In the genomic region with DNA sequence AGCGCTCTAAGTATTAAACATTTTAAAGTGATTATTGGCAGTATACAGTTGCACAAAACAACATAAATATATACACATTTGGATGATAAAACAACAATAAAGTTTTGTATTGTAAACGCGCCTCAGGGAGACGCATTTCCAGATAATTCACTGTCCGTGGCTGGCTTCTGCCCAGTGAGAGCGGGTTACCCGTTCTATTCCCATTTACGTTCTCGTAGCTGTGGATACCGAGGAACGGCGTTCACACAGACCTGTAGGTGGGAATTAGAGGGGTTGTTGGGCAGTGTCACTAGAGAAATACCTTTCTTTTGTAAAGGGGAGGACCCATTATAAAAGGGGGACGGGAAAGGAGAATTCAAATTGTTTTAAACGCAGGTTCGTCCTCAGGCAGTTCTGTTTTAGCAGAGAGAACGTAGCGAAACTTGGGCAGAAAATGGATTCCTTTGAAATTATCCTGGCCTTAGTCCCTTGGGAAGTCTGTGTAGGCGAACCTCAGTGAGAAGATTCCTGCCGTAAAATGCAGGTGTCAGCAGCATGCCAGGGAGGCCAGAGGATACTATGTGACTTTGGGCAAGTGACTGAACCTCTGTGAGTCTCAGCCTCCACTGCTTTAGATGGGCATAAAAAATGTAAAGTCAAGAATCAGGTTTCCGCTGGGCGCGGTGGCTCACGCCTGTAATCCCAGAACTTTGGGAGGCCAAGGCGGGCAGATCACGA, we compare ENCODE assay signal across 7 cellular contexts. TPM values are rescaled to one million over a fixed set of nuclear protein-coding genes. Genes with fewer than 3 reads are reported as not detected.
A peak's percentile ranks its signal among the peaks of the same experiment; 100 is the strongest.
DNase-seq lines count a peak whose midpoint lies in the region; ATAC-seq, FAIRE-seq and TF ChIP-seq lines count a peak whose summit lies in the region.

No MANE protein-coding gene starts in this region.

- H3K27me3 ChIP-seq in WERI-Rb-1 (ENCODE audit: insufficient read depth, low read depth, severe bottlenecking) (no peaks in the 10 kb centered on the region), small intestine (ENCODE audit: control insufficient read depth in 2 of 2, insufficient read depth in 2 of 2, low read length in 2 of 2) (no peaks in the 10 kb centered on the region)

- H3K4me1 ChIP-seq in HEK293 (ENCODE audit: control insufficient read depth, insufficient read depth, low read length) (no peaks in the 10 kb centered on the region), small intestine (ENCODE audit: control insufficient read depth in 2 of 2, insufficient read depth in 1 of 2, low read depth in 1 of 2, low read length in 1 of 2) (peaks cover 3 to 5% of the 10 kb centered on the region in 2 donors)

- intact Hi-C loops in left ventricle myocardium superior (cut with micrococcal nuclease): no loop called here

- FAIRE-seq in small intestine (lab: Jason Lieb, UNC): no peak

- 24 to 28% (median 26%) methylated on average over 25 of the region's 25 CpGs for WGBS in small intestine, 3 donors

- TF ChIP-seq CTCF in HEK293 (tag by site-specific recombination; IDR thresholded peaks at IDR 0.05): no peak
- no peak for TF ChIP-seq CTCF in WERI-Rb-1 (IDR thresholded peaks at IDR 0.05; ENCODE audit: low read depth, low read length)

- ATAC-seq in left ventricle myocardium superior (no peak), HG03571 (IDR thresholded peaks at IDR 0.05; ENCODE audit: unreplicated experiment) (no peak), HG03108 (IDR thresholded peaks at IDR 0.05; ENCODE audit: unreplicated experiment) (no peak)

- H3K36me3 ChIP-seq in HEK293 (ENCODE audit: control insufficient read depth in 2 of 2, insufficient read depth in 1 of 2, low read length in 2 of 2): peaks cover 0 to 12% of the 10 kb centered on the region in 2 experiments; a peak in 2 of 3 replicates
- peaks cover 28% of the 10 kb centered on the region for H3K36me3 ChIP-seq in WERI-Rb-1
- no peaks in the 10 kb centered on the region for H3K36me3 ChIP-seq in small intestine (ENCODE audit: control insufficient read depth in 2 of 2, insufficient read depth in 2 of 2, low read length in 2 of 2)

- CTCF ChIA-PET in HEK293 (lab: Yijun Ruan, JAX): no interaction called here

- peak overlapping the region; percentile 90; the same call in 1 of the 2 replicates for H3K27ac ChIP-seq in HEK293 (ENCODE audit: extremely low read depth, low read depth, low read length)
- H3K27ac ChIP-seq in WERI-Rb-1: peak overlapping the region; percentile 91
- H3K27ac ChIP-seq in small intestine (ENCODE audit: low read depth in 1 of 2, low read length in 1 of 2): peak overlapping the region; percentile 92 to 98

- H3K9me3 ChIP-seq in HEK293 (ENCODE audit: control insufficient read depth, insufficient read depth, low read depth, low read length) (no peaks in the 10 kb centered on the region), WERI-Rb-1 (ENCODE audit: severe bottlenecking) (no peaks in the 10 kb centered on the region), small intestine (ENCODE audit: control insufficient read depth, low read depth) (no peaks in the 10 kb centered on the region)

- POLR2A ChIA-PET in HEK293 (lab: Yijun Ruan, JAX): no interaction called here

- H3K4me3 ChIP-seq in HEK293 (ENCODE audit: low read depth, low read length) (peak overlapping the region; percentile 72), WERI-Rb-1 (ENCODE audit: low read depth, low read length) (peak overlapping the region; percentile 86), small intestine (ENCODE audit: low read depth in 1 of 2, low read length in 2 of 2) (peak overlapping the region; percentile 65 to 99)

- DNase-seq in WERI-Rb-1 (no peak), left ventricle myocardium superior (peak; percentile 17), small intestine (no peak), NCI-H187 (lab: John Stamatoyannopoulos, UW) (no peak)

TF ChIP-seq in HEK293, 187 proteins besides CTCF, POLR2A, EP300 and RAD21:
- TF ChIP-seq PRDM1 (tag by site-specific recombination; IDR thresholded peaks at IDR 0.05) (no peak), ZNF292 (tag by site-specific recombination; IDR thresholded peaks at IDR 0.05; ENCODE audit: borderline replicate concordance, low read depth) (no peak), ZSCAN30 (tag by site-specific recombination; IDR thresholded peaks at IDR 0.05) (no peak), ZNF350 (tag by site-specific recombination; IDR thresholded peaks at IDR 0.05) (no peak), ZNF48 (tag by site-specific recombination; IDR thresholded peaks at IDR 0.05) (no peak), GLI4 (tag by site-specific recombination; IDR thresholded peaks at IDR 0.05) (no peak), ZNF266 (tag by site-specific recombination; IDR thresholded peaks at IDR 0.05; ENCODE audit: low read depth) (no peak), ZFP69B (tag by site-specific recombination; IDR thresholded peaks at IDR 0.05) (no peak)
- TF ChIP-seq, protein P1, sequence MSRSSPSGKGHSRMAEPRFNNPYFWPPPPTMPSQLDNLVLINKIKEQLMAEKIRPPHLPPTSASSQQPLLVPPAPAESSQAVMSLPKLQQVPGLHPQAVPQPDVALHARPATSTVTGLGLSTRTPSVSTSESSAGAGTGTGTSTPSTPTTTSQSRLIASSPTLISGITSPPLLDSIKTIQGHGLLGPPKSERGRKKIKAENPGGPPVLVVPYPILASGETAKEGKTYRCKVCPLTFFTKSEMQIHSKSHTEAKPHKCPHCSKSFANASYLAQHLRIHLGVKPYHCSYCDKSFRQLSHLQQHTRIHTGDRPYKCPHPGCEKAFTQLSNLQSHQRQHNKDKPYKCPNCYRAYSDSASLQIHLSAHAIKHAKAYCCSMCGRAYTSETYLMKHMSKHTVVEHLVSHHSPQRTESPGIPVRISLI (tag by site-specific recombination; IDR thresholded peaks at IDR 0.05): no peak
- TF ChIP-seq, protein P2, sequence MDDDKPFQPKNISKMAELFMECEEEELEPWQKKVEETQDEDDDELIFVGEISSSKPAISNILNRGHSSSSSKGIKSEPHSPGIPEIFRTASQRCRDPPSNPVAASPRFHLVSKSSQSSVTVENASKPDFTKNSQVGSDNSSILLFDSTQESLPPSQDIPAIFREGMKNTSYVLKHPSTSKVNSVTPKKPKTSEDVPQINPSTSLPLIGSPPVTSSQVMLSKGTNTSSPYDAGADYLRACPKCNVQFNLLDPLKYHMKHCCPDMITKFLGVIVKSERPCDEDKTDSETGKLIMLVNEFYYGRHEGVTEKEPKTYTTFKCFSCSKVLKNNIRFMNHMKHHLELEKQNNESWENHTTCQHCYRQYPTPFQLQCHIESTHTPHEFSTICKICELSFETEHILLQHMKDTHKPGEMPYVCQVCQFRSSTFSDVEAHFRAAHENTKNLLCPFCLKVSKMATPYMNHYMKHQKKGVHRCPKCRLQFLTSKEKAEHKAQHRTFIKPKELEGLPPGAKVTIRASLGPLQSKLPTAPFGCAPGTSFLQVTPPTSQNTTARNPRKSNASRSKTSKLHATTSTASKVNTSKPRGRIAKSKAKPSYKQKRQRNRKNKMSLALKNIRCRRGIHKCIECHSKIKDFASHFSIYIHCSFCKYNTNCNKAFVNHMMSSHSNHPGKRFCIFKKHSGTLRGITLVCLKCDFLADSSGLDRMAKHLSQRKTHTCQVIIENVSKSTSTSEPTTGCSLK (tag by site-specific recombination; IDR thresholded peaks at IDR 0.05): no peak
- TF ChIP-seq, protein P3, sequence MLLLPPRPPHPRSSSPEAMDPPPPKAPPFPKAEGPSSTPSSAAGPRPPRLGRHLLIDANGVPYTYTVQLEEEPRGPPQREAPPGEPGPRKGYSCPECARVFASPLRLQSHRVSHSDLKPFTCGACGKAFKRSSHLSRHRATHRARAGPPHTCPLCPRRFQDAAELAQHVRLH (tag by site-specific recombination; IDR thresholded peaks at IDR 0.05): no peak
- TF ChIP-seq, protein P4, sequence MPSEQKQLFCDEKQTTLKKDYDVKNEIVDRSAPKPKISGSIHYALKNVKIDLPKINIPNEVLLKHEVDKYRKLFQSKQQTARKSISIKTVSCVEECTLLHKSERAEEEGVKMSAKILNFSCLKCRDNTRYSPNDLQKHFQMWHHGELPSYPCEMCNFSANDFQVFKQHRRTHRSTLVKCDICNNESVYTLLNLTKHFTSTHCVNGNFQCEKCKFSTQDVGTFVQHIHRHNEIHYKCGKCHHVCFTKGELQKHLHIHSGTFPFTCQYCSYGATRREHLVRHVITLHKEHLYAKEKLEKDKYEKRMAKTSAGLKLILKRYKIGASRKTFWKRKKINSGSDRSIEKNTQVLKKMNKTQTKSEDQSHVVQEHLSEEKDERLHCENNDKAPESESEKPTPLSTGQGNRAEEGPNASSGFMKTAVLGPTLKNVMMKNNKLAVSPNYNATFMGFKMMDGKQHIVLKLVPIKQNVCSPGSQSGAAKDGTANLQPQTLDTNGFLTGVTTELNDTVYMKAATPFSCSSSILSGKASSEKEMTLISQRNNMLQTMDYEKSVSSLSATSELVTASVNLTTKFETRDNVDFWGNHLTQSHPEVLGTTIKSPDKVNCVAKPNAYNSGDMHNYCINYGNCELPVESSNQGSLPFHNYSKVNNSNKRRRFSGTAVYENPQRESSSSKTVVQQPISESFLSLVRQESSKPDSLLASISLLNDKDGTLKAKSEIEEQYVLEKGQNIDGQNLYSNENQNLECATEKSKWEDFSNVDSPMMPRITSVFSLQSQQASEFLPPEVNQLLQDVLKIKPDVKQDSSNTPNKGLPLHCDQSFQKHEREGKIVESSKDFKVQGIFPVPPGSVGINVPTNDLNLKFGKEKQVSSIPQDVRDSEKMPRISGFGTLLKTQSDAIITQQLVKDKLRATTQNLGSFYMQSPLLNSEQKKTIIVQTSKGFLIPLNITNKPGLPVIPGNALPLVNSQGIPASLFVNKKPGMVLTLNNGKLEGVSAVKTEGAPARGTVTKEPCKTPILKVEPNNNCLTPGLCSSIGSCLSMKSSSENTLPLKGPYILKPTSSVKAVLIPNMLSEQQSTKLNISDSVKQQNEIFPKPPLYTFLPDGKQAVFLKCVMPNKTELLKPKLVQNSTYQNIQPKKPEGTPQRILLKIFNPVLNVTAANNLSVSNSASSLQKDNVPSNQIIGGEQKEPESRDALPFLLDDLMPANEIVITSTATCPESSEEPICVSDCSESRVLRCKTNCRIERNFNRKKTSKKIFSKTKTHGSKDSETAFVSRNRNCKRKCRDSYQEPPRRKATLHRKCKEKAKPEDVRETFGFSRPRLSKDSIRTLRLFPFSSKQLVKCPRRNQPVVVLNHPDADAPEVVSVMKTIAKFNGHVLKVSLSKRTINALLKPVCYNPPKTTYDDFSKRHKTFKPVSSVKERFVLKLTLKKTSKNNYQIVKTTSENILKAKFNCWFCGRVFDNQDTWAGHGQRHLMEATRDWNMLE (tag by site-specific recombination; conservative IDR thresholded peaks at IDR 0.05; ENCODE audit: low read depth): no peak

RNA-seq across cellular contexts. Expression of a gene that starts 0.8 kb away (rescaled TPM):
- 27.3 TPM for total RNA-seq in left ventricle myocardium superior
- 10 to 100 TPM; 24.9 to 39.4 (median 34.4) TPM for polyA plus RNA-seq in small intestine

RNA-seq across cellular contexts. Expression of a gene that starts 36.5 kb away (rescaled TPM):
- total RNA-seq in left ventricle myocardium superior: not detected
- under 1 TPM in 1 of 3 donors, not detected in 2; 0.31 TPM for polyA plus RNA-seq in small intestine

RNA-seq across cellular contexts. Expression of a gene that starts 40.0 kb away (rescaled TPM):
- total RNA-seq in left ventricle myocardium superior: 10.7 TPM
- 10 to 100 TPM in 1 of 3 donors, 1 to 10 TPM in 2; 7.5 to 13.0 (median 9.7) TPM for polyA plus RNA-seq in small intestine

RNA-seq across cellular contexts. Expression of a gene that starts 40.4 kb away (rescaled TPM):
- total RNA-seq in left ventricle myocardium superior: 240 TPM
- polyA plus RNA-seq in small intestine: 100 to 1,000 TPM; 307 to 378 (median 313) TPM

RNA-seq across cellular contexts. Expression of a gene that starts 54.7 kb away (rescaled TPM):
- 60.0 TPM for total RNA-seq in left ventricle myocardium superior
- 10 to 100 TPM; 19.9 to 30.4 (median 28.1) TPM for polyA plus RNA-seq in small intestine
